In the genomic region with DNA sequence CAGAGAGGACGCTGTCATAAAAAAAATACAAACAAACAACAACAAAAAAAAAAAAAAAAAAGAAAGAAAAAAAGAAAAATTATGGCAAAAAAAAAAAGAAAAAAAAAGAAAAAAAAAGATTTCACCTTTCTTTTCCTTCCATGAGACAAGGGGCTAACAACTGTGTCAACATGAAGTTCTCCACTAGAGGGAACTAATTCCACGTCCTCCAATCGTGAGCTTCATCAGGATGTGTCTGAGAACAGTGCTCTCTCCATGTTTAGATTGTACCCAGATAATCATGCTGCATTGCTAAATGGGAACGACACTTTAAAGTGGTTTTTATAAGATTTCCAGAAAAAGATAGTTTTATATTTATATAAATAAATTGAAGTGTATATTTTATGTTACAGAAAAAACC, we compare ENCODE assay signal across 8 cellular contexts.
A peak's percentile ranks its signal among the peaks of the same experiment; 100 is the strongest.
DNase-seq lines count a peak whose midpoint lies in the region; ATAC-seq, FAIRE-seq and TF ChIP-seq lines count a peak whose summit lies in the region.

No MANE protein-coding gene starts in this region.

- H2BK120ac ChIP-seq in H1 (replicated peaks; ENCODE audit: low read depth, low read length), result no peak overlapping the region
- no peak overlapping the region for H2BK120ac ChIP-seq in mesenchymal stem cell (ENCODE audit: low read depth, low read length)

- H3K79me1 ChIP-seq in H1 (ENCODE audit: low read depth, low read length), result no peaks in the 10 kb centered on the region
- no peaks in the 10 kb centered on the region for H3K79me1 ChIP-seq in mesenchymal stem cell (replicated peaks; ENCODE audit: low read length, poor library complexity, severe bottlenecking)

- H3K4me2 ChIP-seq in Karpas-422 (ENCODE audit: low read depth, low read length, poor library complexity, severe bottlenecking) (no peak overlapping the region), H1 (ENCODE audit: insufficient read depth in 1 of 2, low read depth in 2 of 2, low read length in 2 of 2) (no peak overlapping the region), mesenchymal stem cell (ENCODE audit: low read length, poor library complexity, severe bottlenecking) (no peak overlapping the region)

- H3K4me1 ChIP-seq in Karpas-422 (ENCODE audit: low read length), result peaks cover 6% of the 10 kb centered on the region; the same call in 1 of the 2 replicates
- no peaks in the 10 kb centered on the region for H3K4me1 ChIP-seq in Panc1 (ENCODE audit: control insufficient read depth, insufficient read depth, low read length)
- H3K4me1 ChIP-seq in H1 (replicated peaks in 1 of 4; ENCODE audit: control insufficient read depth in 3 of 4, insufficient read depth in 4 of 4, low read length in 3 of 4), result no peaks in the 10 kb centered on the region
- no peaks in the 10 kb centered on the region for H3K4me1 ChIP-seq in mesenchymal stem cell (ENCODE audit: control insufficient read depth, insufficient read depth, low read depth, low read length)

- H3K36me3 ChIP-seq in Karpas-422 (ENCODE audit: insufficient read depth, low read length) (no peaks in the 10 kb centered on the region), Panc1 (ENCODE audit: control insufficient read depth, insufficient read depth, low read length) (no peaks in the 10 kb centered on the region), H1 (ENCODE audit: control insufficient read depth in 2 of 4, insufficient read depth in 4 of 4, low read length in 3 of 4) (no peaks in the 10 kb centered on the region), mesenchymal stem cell (ENCODE audit: control insufficient read depth in 1 of 2, insufficient read depth in 2 of 2, low read depth in 1 of 2, low read length in 2 of 2) (no peaks in the 10 kb centered on the region)

- no peaks in the 10 kb centered on the region for H4K20me1 ChIP-seq in Karpas-422 (ENCODE audit: insufficient read depth, low read depth, low read length)
- H4K20me1 ChIP-seq in H1 (replicated peaks in 1 of 2; ENCODE audit: control insufficient read depth in 1 of 2, insufficient read depth in 2 of 2, low read length in 2 of 2), result no peaks in the 10 kb centered on the region

- no peak overlapping the region for H4K8ac ChIP-seq in H1 (ENCODE audit: extremely low read depth, insufficient read depth, low read length)
- no peak overlapping the region for H4K8ac ChIP-seq in mesenchymal stem cell (ENCODE audit: low read length)

- TF ChIP-seq POLR2A in H1 (IDR thresholded peaks at IDR 0.05; ENCODE audit: control extremely low read depth in 1 of 2, low read depth in 2 of 2, low read length in 2 of 2), result no peak

- H2BK20ac ChIP-seq in H1 (ENCODE audit: low read length), result no peak overlapping the region

- 13% methylated on average over 4 of the region's 4 CpGs; no CpG with 5 or more reads in 1 of the 2 experiments for WGBS in H1 (ENCODE audit: extremely low coverage in 1 of 2, insufficient coverage in 1 of 2, insufficient read length in 1 of 2, insufficient replicate concordance in 2 of 2, low coverage in 1 of 2, low lambda C conversion rate in 2 of 2, missing lambda C conversion rate in 1 of 2), 2 experiments
- 0% methylated on average over 3 of the region's 4 CpGs for WGBS in mesenchymal stem cell

- H3K9ac ChIP-seq in Karpas-422 (ENCODE audit: low read length), result no peak overlapping the region
- no peak overlapping the region for H3K9ac ChIP-seq in H1 (replicated peaks in 1 of 4; ENCODE audit: extremely low read depth in 1 of 4, low read depth in 3 of 4, low read length in 3 of 4)
- H3K9ac ChIP-seq in mesenchymal stem cell (ENCODE audit: low read length), result no peak overlapping the region

- H3K18ac ChIP-seq in H1 (ENCODE audit: extremely low read depth, low read length) (no peak overlapping the region), mesenchymal stem cell (ENCODE audit: low read depth in 1 of 2, low read length in 2 of 2) (no peak overlapping the region)

- TF ChIP-seq CTCF in 22Rv1 (IDR thresholded peaks at IDR 0.05), result peak; percentile 95
- peak; percentile 59 for TF ChIP-seq CTCF in GM12865 (IDR thresholded peaks at IDR 0.05; ENCODE audit: insufficient read depth, low read depth, low read length, missing control alignments)
- TF ChIP-seq CTCF in Panc1 (IDR thresholded peaks at IDR 0.05), result peak; percentile 71; the same call in 1 of the 2 replicates
- peak in 2 of 3 experiments; percentile 69 to 76; a peak in 3 of 4 replicates for TF ChIP-seq CTCF in H1 (IDR thresholded peaks at IDR 0.05; ENCODE audit: control extremely low read depth in 1 of 3, insufficient read depth in 1 of 3, low read depth in 1 of 3, low read length in 3 of 3)

- H2BK12ac ChIP-seq in H1 (ENCODE audit: low read depth, low read length) (no peak overlapping the region), mesenchymal stem cell (ENCODE audit: low read length in 2 of 2) (no peak overlapping the region)

- in situ Hi-C loops in Panc1 (cut with HindIII; ENCODE audit: low pct_unique_long_range_greater_than_20kb, low sequenced_read_pairs), result no loop called here

- POLR2A ChIA-PET in Panc1 (lab: Charles Lee), result interaction anchor here (0.5 to 0.6 kb wide), 2 partner anchors 119 to 1097 kb away, joined by 9 to 14 read pairs; no protein-coding TSS in a partner anchor
- POLR2A ChIA-PET in H1 (lab: Charles Lee; ENCODE audit: partially characterized antibody), result interaction anchor here (1.2 kb wide), 1 partner anchor 104 kb away, joined by 3 read pairs; no protein-coding TSS in a partner anchor

- no peak overlapping the region for H3K4ac ChIP-seq in H1 (replicated peaks; ENCODE audit: insufficient read length, low read depth, low read length)
- H3K4ac ChIP-seq in mesenchymal stem cell (ENCODE audit: low read depth in 1 of 2, low read length in 2 of 2), result no peak overlapping the region

- H3K14ac ChIP-seq in H1 (ENCODE audit: insufficient read length) (no peak overlapping the region), mesenchymal stem cell (ENCODE audit: low read length in 2 of 2) (no peak overlapping the region)

- H2AFZ ChIP-seq in Karpas-422 (ENCODE audit: low read length) (no peak overlapping the region), H1 (ENCODE audit: low read length) (no peak overlapping the region), mesenchymal stem cell (ENCODE audit: low read depth, low read length) (no peak overlapping the region)

- FAIRE-seq in H1 (lab: Jason Lieb, UNC), result peak; percentile 82

- H3K27ac ChIP-seq in 22Rv1, result no peak overlapping the region
- H3K27ac ChIP-seq in Karpas-422 (ENCODE audit: low read length), result no peak overlapping the region
- no peak overlapping the region for H3K27ac ChIP-seq in Panc1 (ENCODE audit: low read length)
- H3K27ac ChIP-seq in H1 (ENCODE audit: low read depth, low read length), result no peak overlapping the region
- no peak overlapping the region for H3K27ac ChIP-seq in mesenchymal stem cell (ENCODE audit: low read length, poor library complexity, severe bottlenecking)

- H3K79me2 ChIP-seq in Karpas-422 (ENCODE audit: low read length) (no peaks in the 10 kb centered on the region), H1 (ENCODE audit: control insufficient read depth in 1 of 2, insufficient read depth in 2 of 2, low read length in 2 of 2) (no peaks in the 10 kb centered on the region)

- H4K5ac ChIP-seq in H1 (ENCODE audit: insufficient read length, low read depth, low read length), result no peak overlapping the region

- ATAC-seq in Panc1, result peak; percentile 80

- TF ChIP-seq RAD21 in H1 (IDR thresholded peaks at IDR 0.05 in 1 of 2, conservative IDR thresholded peaks at IDR 0.05 in 1 of 2; ENCODE audit: low read depth in 2 of 2, low read length in 2 of 2), result peak; percentile 92 to 93

- H2BK5ac ChIP-seq in H1 (ENCODE audit: low read depth, low read length) (no peak overlapping the region), mesenchymal stem cell (ENCODE audit: low read depth, low read length, poor library complexity, severe bottlenecking) (no peak overlapping the region)

- intact Hi-C loops in Panc1 (cut with micrococcal nuclease; ENCODE audit: unreplicated experiment), result loop anchor here (2.0 to 10.0 kb wide), 3 partner anchors 114 to 661 kb away; no protein-coding TSS in a partner anchor

- H2AK5ac ChIP-seq in H1 (ENCODE audit: low read depth, low read length) (no peak overlapping the region), mesenchymal stem cell (ENCODE audit: low read length, severe bottlenecking) (no peak overlapping the region)

- no peak for TF ChIP-seq EP300 in H1 (IDR thresholded peaks at IDR 0.05; ENCODE audit: borderline replicate concordance in 1 of 2, low read depth in 2 of 2, low read length in 2 of 2)

- H2BK15ac ChIP-seq in H1 (ENCODE audit: low read length) (no peak overlapping the region), mesenchymal stem cell (ENCODE audit: low read depth, poor library complexity, severe bottlenecking) (no peak overlapping the region)

- peak; percentile 59 for DNase-seq in GM12865 (ENCODE audit: low read depth)
- DNase-seq in HCEC 1CT, result peak; percentile 60
- peak; percentile 89 for DNase-seq in Karpas-422
- DNase-seq in Panc1 (ENCODE audit: low read depth, low spot score), result peak; percentile 45
- DNase-seq in H1 (ENCODE audit: low read depth in 1 of 2, low spot score in 2 of 2), result peak in 1 of 2 experiments; percentile 23
- peak; percentile 73 for DNase-seq in mesenchymal stem cell
- no peak for DNase-seq in UCSD-AML1 (lab: John Stamatoyannopoulos, UW; ENCODE audit: unreplicated experiment)

- CTCF ChIA-PET in Panc1 (lab: Charles Lee) (interaction anchor here (0.6 to 1.4 kb wide), 9 partner anchors 12 to 1013 kb away, joined by 3 to 14 read pairs (median 6); no protein-coding TSS in a partner anchor), H1 (lab: Charles Lee; ENCODE audit: partially characterized antibody) (interaction anchor here (0.7 to 10.5 kb wide), 26 partner anchors 9 to 856 kb away, joined by 3 to 80 read pairs (median 4); no protein-coding TSS in a partner anchor)

- H3K23me2 ChIP-seq in H1 (ENCODE audit: low read depth, low read length), result peaks cover 1% of the 10 kb centered on the region; the same call in 1 of the 2 replicates

- H3K56ac ChIP-seq in H1 (replicated peaks; ENCODE audit: insufficient read length, low read depth, low read length), result no peak overlapping the region

- H3K4me3 ChIP-seq in GM12865 (ENCODE audit: low read depth, low read length), result no peak overlapping the region
- H3K4me3 ChIP-seq in Karpas-422 (ENCODE audit: low read length), result no peak overlapping the region
- no peak overlapping the region for H3K4me3 ChIP-seq in Panc1 (ENCODE audit: low read depth in 2 of 2, low read length in 2 of 2)
- no peak overlapping the region for H3K4me3 ChIP-seq in H1 (ENCODE audit: extremely low read depth in 1 of 4, insufficient read depth in 2 of 4, low read depth in 3 of 4, low read length in 4 of 4)
- no peak overlapping the region for H3K4me3 ChIP-seq in mesenchymal stem cell (ENCODE audit: insufficient read depth in 1 of 2, low read depth in 1 of 2, low read length in 2 of 2)

- no TSS peak for BruUV-seq in Panc1 (replicated peaks; lab: Mats Ljungman, UMichigan)

- H3K9me3 ChIP-seq in Karpas-422 (ENCODE audit: low read length), result no peaks in the 10 kb centered on the region
- no peaks in the 10 kb centered on the region for H3K9me3 ChIP-seq in Panc1 (ENCODE audit: control insufficient read depth, insufficient read depth, low read depth, low read length)
- peaks cover 3 to 5% of the 10 kb centered on the region in 2 experiments; a peak in 3 of 4 replicates for H3K9me3 ChIP-seq in H1 (ENCODE audit: insufficient read depth in 2 of 2, low read depth in 1 of 2, low read length in 1 of 2)
- H3K9me3 ChIP-seq in mesenchymal stem cell (ENCODE audit: control insufficient read depth, low read length), result no peaks in the 10 kb centered on the region

- H3K27me3 ChIP-seq in Karpas-422 (ENCODE audit: low read length) (no peaks in the 10 kb centered on the region), Panc1 (ENCODE audit: control insufficient read depth, insufficient read depth, low read length) (no peaks in the 10 kb centered on the region; the same call in 1 of the 2 replicates), H1 (replicated peaks in 1 of 4; ENCODE audit: control insufficient read depth in 3 of 4, extremely low read depth in 1 of 4, insufficient read depth in 3 of 4, low read length in 3 of 4) (no peaks in the 10 kb centered on the region), mesenchymal stem cell (ENCODE audit: control insufficient read depth in 1 of 2, insufficient read depth in 1 of 2, low read length in 2 of 2) (peaks cover 0 to 10% of the 10 kb centered on the region in 2 experiments)

- H3K23ac ChIP-seq in H1 (ENCODE audit: insufficient read length), result no peak overlapping the region
- no peak overlapping the region for H3K23ac ChIP-seq in mesenchymal stem cell (ENCODE audit: low read length in 2 of 2)

- H3K9me2 ChIP-seq in Karpas-422 (replicated peaks; ENCODE audit: insufficient read depth, low read length), result no peaks in the 10 kb centered on the region

- H4K91ac ChIP-seq in H1 (replicated peaks; ENCODE audit: insufficient read length, low read length) (no peak overlapping the region), mesenchymal stem cell (ENCODE audit: low read length) (no peak overlapping the region)
